30 cellular contexts compared by ENCODE assay signal in genomic region chr6:33980176-33980805, GRCh38.
DNase-seq lines count a peak whose midpoint lies in the region; ATAC-seq, FAIRE-seq and TF ChIP-seq lines count a peak whose summit lies in the region.
"Had no signal": no experiment of that assay in that cellular context is flagged by ENCODE, and none has a peak within 500 bp of the region (broad histone marks: within the 10 kb centered on the region; RNA-seq: fewer than 3 reads in every experiment).

No MANE protein-coding gene starts in this region.

- CTCF ChIA-PET in activated CD4-positive, alpha-beta memory T cell treated with anti-CD3 and anti-CD28 coated beads for 36 hours (lab: Charles Lee), result no interaction called here
- CTCF ChIA-PET in activated CD4-positive, alpha-beta memory T cell treated with anti-CD3 and anti-CD28 coated beads, Interleukin-2, amount 10 ng/mL, durations not matched to agents 7 days and 5 days (lab: Charles Lee), result no interaction called here

- no peak overlapping the region for H3K4me3 ChIP-seq in suprapubic skin
- H3K4me3 ChIP-seq: cardiac muscle cell, pancreas, Peyer's patch, right atrium auricular region, tibial nerve had no signal

- TF ChIP-seq CTCF in mesothelial cell of epicardium (IDR thresholded peaks at IDR 0.05; ENCODE audit: unreplicated experiment) (no peak), suprapubic skin (IDR thresholded peaks at IDR 0.05) (no peak)

- H3K36me3 ChIP-seq in suprapubic skin, result no peaks in the 10 kb centered on the region
- H3K36me3 ChIP-seq: cardiac muscle cell, pancreas, Peyer's patch, right atrium auricular region, tibial nerve had no signal

- no peak for TF ChIP-seq POLR2A in suprapubic skin (IDR thresholded peaks at IDR 0.05)
- TF ChIP-seq POLR2A in GM12891 (IDR thresholded peaks at IDR 0.05; ENCODE audit: low read depth, low read length), result no peak

- H3K9me3 ChIP-seq in suprapubic skin, result no peaks in the 10 kb centered on the region
- H3K9me3 ChIP-seq: pancreas, Peyer's patch, right atrium auricular region, tibial nerve had no signal

- WGBS in suprapubic skin, result 90% methylated on average over 14 of the region's 16 CpGs

- H3K4me1 Mint-ChIP-seq in activated CD4-positive, alpha-beta memory T cell treated with anti-CD3 and anti-CD28 coated beads for 36 hours (ENCODE audit: low read depth), result no peaks in the 10 kb centered on the region
- H3K4me1 Mint-ChIP-seq in activated CD4-positive, alpha-beta memory T cell treated with anti-CD3 and anti-CD28 coated beads, Interleukin-2, amount 10 ng/mL, durations not matched to agents 7 days and 5 days, result peaks cover 7% of the 10 kb centered on the region
- H3K4me1 Mint-ChIP-seq in mesothelial cell of epicardium, result peaks cover 3% of the 10 kb centered on the region
- H3K4me1 Mint-ChIP-seq: activated T-helper 17 cell treated with anti-CD3 and anti-CD28 coated beads, Interleukin-2, amount 50 U/mL, for 72 hours; B cell had no signal

- intact Hi-C loops in activated CD4-positive, alpha-beta memory T cell treated with anti-CD3 and anti-CD28 coated beads for 36 hours (cut with micrococcal nuclease), result no loop called here

- H3K27me3 ChIP-seq in suprapubic skin, result peaks cover 21% of the 10 kb centered on the region
- H3K27me3 ChIP-seq: Peyer's patch had no signal

- no peak for FAIRE-seq in GM12891 (lab: Jason Lieb, UNC)
- FAIRE-seq: A204.1, pancreas had no signal

- H3K27ac ChIP-seq in caudate nucleus (ENCODE audit: low read depth, low read length), result peak overlapping the region; percentile 52
- H3K27ac ChIP-seq in suprapubic skin, result no peak overlapping the region
- H3K27ac ChIP-seq: cardiac muscle cell, KMS-11, pancreas, Peyer's patch, right atrium auricular region, tibial nerve had no signal

- no peak for TF ChIP-seq EP300 in suprapubic skin (IDR thresholded peaks at IDR 0.05)

- peaks cover 5% of the 10 kb centered on the region for H3K4me1 ChIP-seq in suprapubic skin
- H3K4me1 ChIP-seq: pancreas, Peyer's patch, right atrium auricular region had no signal

- no peaks in the 10 kb centered on the region for H3K9me3 Mint-ChIP-seq in activated CD4-positive, alpha-beta memory T cell treated with anti-CD3 and anti-CD28 coated beads for 36 hours
- no peaks in the 10 kb centered on the region for H3K9me3 Mint-ChIP-seq in activated CD4-positive, alpha-beta memory T cell treated with anti-CD3 and anti-CD28 coated beads, Interleukin-2, amount 10 ng/mL, durations not matched to agents 7 days and 5 days
- no peaks in the 10 kb centered on the region for H3K9me3 Mint-ChIP-seq in mesothelial cell of epicardium
- H3K9me3 Mint-ChIP-seq: activated T-helper 17 cell treated with anti-CD3 and anti-CD28 coated beads, Interleukin-2, amount 50 U/mL, for 72 hours; memory B cell; naive B cell; stimulated activated naive CD8-positive, alpha-beta T cell treated with anti-CD3 and anti-CD28 coated beads, Interleukin-15, Interleukin-2, amounts not matched to agents 100 ng/mL and 50 ng/mL, for 24 hours had no signal

- H3K27ac Mint-ChIP-seq in activated CD4-positive, alpha-beta memory T cell treated with anti-CD3 and anti-CD28 coated beads for 36 hours, result no peak overlapping the region
- H3K27ac Mint-ChIP-seq in activated CD4-positive, alpha-beta memory T cell treated with anti-CD3 and anti-CD28 coated beads, Interleukin-2, amount 10 ng/mL, durations not matched to agents 7 days and 5 days, result no peak overlapping the region
- peak overlapping the region; percentile 69 for H3K27ac Mint-ChIP-seq in mesothelial cell of epicardium
- H3K27ac Mint-ChIP-seq: activated CD8-positive, alpha-beta memory T cell treated with anti-CD3 and anti-CD28 coated beads, Interleukin-2, amount 10 ng/mL, durations not matched to agents 7 days and 5 days; activated naive CD8-positive, alpha-beta T cell; activated T-helper 17 cell treated with anti-CD3 and anti-CD28 coated beads, Interleukin-2, amount 50 U/mL, for 72 hours; B cell; memory B cell; stimulated activated naive CD8-positive, alpha-beta T cell treated with anti-CD3 and anti-CD28 coated beads, Interleukin-15, Interleukin-2, amounts not matched to agents 100 ng/mL and 50 ng/mL, for 24 hours had no signal

- peak; percentile 8 for DNase-seq in activated CD4-positive, alpha-beta memory T cell treated with anti-CD3 and anti-CD28 coated beads for 36 hours
- no peak for DNase-seq in activated CD4-positive, alpha-beta memory T cell treated with anti-CD3 and anti-CD28 coated beads, Interleukin-2, amount 10 ng/mL, durations not matched to agents 7 days and 5 days
- DNase-seq in caudate nucleus (lab: John Stamatoyannopoulos, UW) (no peak), mesothelial cell of epicardium (ENCODE audit: low spot score in 2 of 2, unreplicated experiment in 2 of 2) (no peak), suprapubic skin (ENCODE audit: low spot score in 2 of 2) (peak; percentile 34 to 53), medulla oblongata (ENCODE audit: extremely low spot score) (no peak), GM12891 (ENCODE audit: insufficient read length, low spot score) (no peak)
- DNase-seq: activated CD4-positive, alpha-beta T cell treated with anti-CD3 and anti-CD28 coated beads for 48 hours; activated CD8-positive, alpha-beta memory T cell treated with anti-CD3 and anti-CD28 coated beads, Interleukin-2, amount 10 ng/mL, durations not matched to agents 7 days and 5 days; aorta; DND-41; effector CD4-positive, alpha-beta T cell; kidney glomerular epithelial cell; naive B cell; NCI-H1436 treated with DMSO at 0.1 percent for 48 hours; NCI-H524; SIG-M5 had no signal

- no peaks in the 10 kb centered on the region for H3K36me3 Mint-ChIP-seq in activated CD4-positive, alpha-beta memory T cell treated with anti-CD3 and anti-CD28 coated beads for 36 hours
- no peaks in the 10 kb centered on the region for H3K36me3 Mint-ChIP-seq in activated CD4-positive, alpha-beta memory T cell treated with anti-CD3 and anti-CD28 coated beads, Interleukin-2, amount 10 ng/mL, durations not matched to agents 7 days and 5 days (ENCODE audit: low read depth)
- H3K36me3 Mint-ChIP-seq in mesothelial cell of epicardium, result no peaks in the 10 kb centered on the region
- H3K36me3 Mint-ChIP-seq: activated CD8-positive, alpha-beta memory T cell treated with anti-CD3 and anti-CD28 coated beads, Interleukin-2, amount 10 ng/mL, durations not matched to agents 7 days and 5 days; activated naive CD8-positive, alpha-beta T cell; memory B cell had no signal

- H3K27me3 Mint-ChIP-seq in activated CD4-positive, alpha-beta memory T cell treated with anti-CD3 and anti-CD28 coated beads for 36 hours, result peaks cover 14% of the 10 kb centered on the region
- H3K27me3 Mint-ChIP-seq in activated CD4-positive, alpha-beta memory T cell treated with anti-CD3 and anti-CD28 coated beads, Interleukin-2, amount 10 ng/mL, durations not matched to agents 7 days and 5 days, result peaks cover 20% of the 10 kb centered on the region
- H3K27me3 Mint-ChIP-seq in mesothelial cell of epicardium (ENCODE audit: low read depth), result peaks cover 30% of the 10 kb centered on the region

- POLR2A ChIA-PET in activated CD4-positive, alpha-beta memory T cell treated with anti-CD3 and anti-CD28 coated beads for 36 hours (lab: Charles Lee), result no interaction called here
- POLR2A ChIA-PET in activated CD4-positive, alpha-beta memory T cell treated with anti-CD3 and anti-CD28 coated beads, Interleukin-2, amount 10 ng/mL, durations not matched to agents 7 days and 5 days (lab: Charles Lee), result no interaction called here

- ATAC-seq in GM19397 (IDR thresholded peaks at IDR 0.05; ENCODE audit: unreplicated experiment), result no peak
- ATAC-seq: activated CD8-positive, alpha-beta memory T cell treated with anti-CD3 and anti-CD28 coated beads, Interleukin-2, amount 10 ng/mL, durations not matched to agents 7 days and 5 days; activated T-helper 17 cell treated with anti-CD3 and anti-CD28 coated beads, Interleukin-2, amount 50 U/mL, for 72 hours; pancreas had no signal

- no peak overlapping the region for H3K4me3 Mint-ChIP-seq in activated CD4-positive, alpha-beta memory T cell treated with anti-CD3 and anti-CD28 coated beads for 36 hours
- H3K4me3 Mint-ChIP-seq in activated CD4-positive, alpha-beta memory T cell treated with anti-CD3 and anti-CD28 coated beads, Interleukin-2, amount 10 ng/mL, durations not matched to agents 7 days and 5 days, result no peak overlapping the region
- no peak overlapping the region for H3K4me3 Mint-ChIP-seq in mesothelial cell of epicardium
- H3K4me3 Mint-ChIP-seq: activated CD8-positive, alpha-beta memory T cell treated with anti-CD3 and anti-CD28 coated beads, Interleukin-2, amount 10 ng/mL, durations not matched to agents 7 days and 5 days; activated naive CD8-positive, alpha-beta T cell; activated T-helper 17 cell treated with anti-CD3 and anti-CD28 coated beads, Interleukin-2, amount 50 U/mL, for 72 hours; B cell; memory B cell; naive B cell; stimulated activated naive CD8-positive, alpha-beta T cell treated with anti-CD3 and anti-CD28 coated beads, Interleukin-15, Interleukin-2, amounts not matched to agents 100 ng/mL and 50 ng/mL, for 24 hours had no signal

TF ChIP-seq in GM12891, 5 proteins besides CTCF, POLR2A, EP300 and RAD21:
- TF ChIP-seq PAX5 (IDR thresholded peaks at IDR 0.05; ENCODE audit: insufficient read depth, low read length, severe bottlenecking) (no peak), SPI1 (IDR thresholded peaks at IDR 0.05; ENCODE audit: low read depth, low read length) (no peak), POU2F2 (IDR thresholded peaks at IDR 0.05; ENCODE audit: low read depth, low read length) (no peak), POLR2AphosphoS5 (IDR thresholded peaks at IDR 0.05; ENCODE audit: low read depth, low read length) (no peak), TAF1 (IDR thresholded peaks at IDR 0.05; ENCODE audit: low read depth, low read length) (no peak)

Comparison
In these comparisons a context has a peak if more than half of its experiments do, and no peak if none do; other contexts are left out.
1. DNase-seq: peak in activated CD4-positive, alpha-beta memory T cell treated with anti-CD3 and anti-CD28 coated beads for 36 hours (single experiment) and suprapubic skin (2 of 2); none in activated CD4-positive, alpha-beta memory T cell treated with anti-CD3 and anti-CD28 coated beads, Interleukin-2, amount 10 ng/mL, durations not matched to agents 7 days and 5 days (single experiment), caudate nucleus (0 of 61), mesothelial cell of epicardium (0 of 2), medulla oblongata (single experiment) and GM12891 (single experiment).